In the genomic region with DNA sequence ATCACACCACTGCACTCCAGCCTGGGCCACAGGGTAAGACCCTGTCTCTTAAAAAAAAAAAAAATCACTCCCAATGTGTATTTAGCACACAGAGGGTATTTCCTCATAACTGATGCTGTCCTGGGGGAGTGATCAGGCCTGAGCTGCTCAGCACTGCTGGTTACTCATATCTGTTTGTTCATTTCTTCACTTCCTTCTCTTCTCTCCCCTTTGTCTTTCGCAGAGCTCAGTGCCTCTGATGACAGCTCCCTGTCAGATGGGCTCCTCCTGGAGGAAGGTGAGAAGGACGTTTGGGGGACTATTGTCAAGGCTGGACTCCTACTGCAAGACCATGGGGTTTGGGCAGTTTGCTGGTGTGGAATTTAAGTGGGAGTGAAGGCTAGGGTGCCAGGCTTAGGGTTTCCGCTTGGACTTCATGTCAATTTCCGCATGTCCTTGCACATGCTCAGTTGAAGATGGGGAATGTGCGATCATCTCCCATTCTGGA, we compare ENCODE assay signal across 10 cellular contexts. TPM values are rescaled to one million over a fixed set of nuclear protein-coding genes. Genes with fewer than 3 reads are reported as not detected.
A peak's percentile ranks its signal among the peaks of the same experiment; 100 is the strongest.
DNase-seq lines count a peak whose midpoint lies in the region; ATAC-seq, FAIRE-seq and TF ChIP-seq lines count a peak whose summit lies in the region.
"Had no signal": no experiment of that assay in that cellular context is flagged by ENCODE, and none has a peak within 500 bp of the region (broad histone marks: within the 10 kb centered on the region; RNA-seq: fewer than 3 reads in every experiment).

No MANE protein-coding gene starts in this region.

- peak; percentile 57 for DNase-seq in GM19238 (ENCODE audit: insufficient read length, low spot score)
- DNase-seq in PC-3: peak; percentile 65
- DNase-seq in small intestine: no peak
- no peak for DNase-seq in smooth muscle cell (lab: John Stamatoyannopoulos, UW; ENCODE audit: unreplicated experiment)
- DNase-seq in activated T-cell treated with anti-CD3 and anti-CD28 coated beads for 4 hours: no peak
- DNase-seq in activated effector memory CD4-positive, alpha-beta T cell treated with Interleukin-2 at 50 U/mL for 16 hours: no peak
- DNase-seq: body of pancreas, HFFc6, SW 1271 had no signal

- H3K4me3 ChIP-seq in PC-3 (ENCODE audit: low read length): no peak overlapping the region
- H3K4me3 ChIP-seq in small intestine (ENCODE audit: low read depth in 1 of 2, low read length in 2 of 2): no peak overlapping the region
- H3K4me3 ChIP-seq in smooth muscle cell: no peak overlapping the region
- H3K4me3 ChIP-seq: body of pancreas had no signal

- intact Hi-C loops in PC-3 (cut with micrococcal nuclease): no loop called here

- no peaks in the 10 kb centered on the region for H3K9me3 ChIP-seq in PC-3 (ENCODE audit: low read length)
- no peaks in the 10 kb centered on the region for H3K9me3 ChIP-seq in small intestine (ENCODE audit: control insufficient read depth, low read depth)
- H3K9me3 ChIP-seq in smooth muscle cell (replicated peaks; ENCODE audit: low read depth): no peaks in the 10 kb centered on the region
- H3K9me3 ChIP-seq: body of pancreas had no signal

- H3K27ac ChIP-seq in PC-3 (ENCODE audit: low read length): 0 out of 2 replicates have a peak overlapping the region, but pooled peaks have one; percentile 0
- peak overlapping the region; percentile 87 to 95 for H3K27ac ChIP-seq in small intestine (ENCODE audit: low read depth in 1 of 2, low read length in 1 of 2)
- no peak overlapping the region for H3K27ac ChIP-seq in smooth muscle cell (ENCODE audit: low read depth)
- H3K27ac ChIP-seq: body of pancreas had no signal

- CTCF ChIA-PET in PC-3 (lab: Charles Lee): interaction anchor here (0.5 to 1.2 kb wide), 4 partner anchors 11 to 286 kb away, joined by 3 to 6 read pairs (median 4); no protein-coding TSS in a partner anchor

- H3K36me3 ChIP-seq in PC-3 (ENCODE audit: low read depth, low read length) (peaks cover 76% of the 10 kb centered on the region), small intestine (ENCODE audit: control insufficient read depth in 2 of 2, insufficient read depth in 2 of 2, low read length in 2 of 2) (peaks cover 4 to 16% of the 10 kb centered on the region in 2 donors), smooth muscle cell (ENCODE audit: low read depth) (peaks cover 6% of the 10 kb centered on the region)

- no peak overlapping the region for H3K9ac ChIP-seq in PC-3 (ENCODE audit: low read length)
- no peak overlapping the region for H3K9ac ChIP-seq in smooth muscle cell (ENCODE audit: low read depth)

- POLR2A ChIA-PET in PC-3 (lab: Charles Lee; ENCODE audit: unreplicated experiment): interaction anchor here (0.5 to 1.2 kb wide), 3 partner anchors 11 to 1161 kb away, joined by 5 to 10 read pairs (median 9); no protein-coding TSS in a partner anchor

- H3K79me2 ChIP-seq in PC-3 (ENCODE audit: low read length) (no peaks in the 10 kb centered on the region), smooth muscle cell (ENCODE audit: low read depth) (no peaks in the 10 kb centered on the region)

- H3F3A ChIP-seq in PC-3 (ENCODE audit: low read length, unreplicated experiment) (no peaks in the 10 kb centered on the region), smooth muscle cell (ENCODE audit: low read depth) (no peaks in the 10 kb centered on the region)

- H2AFZ ChIP-seq in PC-3 (ENCODE audit: low read length): no peak overlapping the region
- H2AFZ ChIP-seq in smooth muscle cell (ENCODE audit: low read depth): no peak overlapping the region

- H3K4me1 ChIP-seq in PC-3 (ENCODE audit: insufficient read depth, low read length) (peaks cover 18% of the 10 kb centered on the region), small intestine (ENCODE audit: control insufficient read depth in 2 of 2, insufficient read depth in 1 of 2, low read depth in 1 of 2, low read length in 1 of 2) (peaks cover 8 to 11% of the 10 kb centered on the region in 2 donors), smooth muscle cell (ENCODE audit: low read depth) (no peaks in the 10 kb centered on the region)

- H3K27me3 ChIP-seq in PC-3 (ENCODE audit: low read length): no peaks in the 10 kb centered on the region
- no peaks in the 10 kb centered on the region for H3K27me3 ChIP-seq in small intestine (ENCODE audit: control insufficient read depth in 2 of 2, insufficient read depth in 2 of 2, low read length in 2 of 2)
- no peaks in the 10 kb centered on the region for H3K27me3 ChIP-seq in smooth muscle cell (ENCODE audit: low read depth)
- H3K27me3 ChIP-seq: body of pancreas had no signal

- ATAC-seq in HG02943 (IDR thresholded peaks at IDR 0.05; ENCODE audit: low read depth, unreplicated experiment) (peak; percentile 48), PC-3 (peak; percentile 62)
- ATAC-seq: body of pancreas had no signal

- H4K20me1 ChIP-seq in PC-3 (ENCODE audit: low read length): no peaks in the 10 kb centered on the region
- H4K20me1 ChIP-seq in smooth muscle cell (ENCODE audit: low read depth): no peaks in the 10 kb centered on the region

- BruUV-seq in PC-3 (replicated peaks; lab: Mats Ljungman, UMichigan): no TSS peak

- TF ChIP-seq CTCF in PC-3 (conservative IDR thresholded peaks at IDR 0.05; ENCODE audit: low read depth, low read length) (no peak; the same call in 1 of the 2 replicates), smooth muscle cell (IDR thresholded peaks at IDR 0.05; ENCODE audit: borderline replicate concordance, insufficient read depth, poor library complexity, severe bottlenecking) (no peak)

- FAIRE-seq in small intestine (lab: Jason Lieb, UNC): no peak

- no peaks in the 10 kb centered on the region for H3K9me2 ChIP-seq in PC-3 (replicated peaks; ENCODE audit: low read length)

- H3K4me2 ChIP-seq in PC-3 (ENCODE audit: low read length) (no peak overlapping the region), smooth muscle cell (no peak overlapping the region)

- WGBS in small intestine, 3 donors: 40 to 70% (median 48%) methylated on average over 5 of the region's 5 CpGs
- 93% methylated on average over 5 of the region's 5 CpGs for WGBS in smooth muscle cell (ENCODE audit: low lambda C conversion rate)

RNA-seq across cellular contexts. Expression of gene INAVA, which starts 13.0 kb away (rescaled TPM):
- total RNA-seq in PC-3 (2014; rRNA removed) (102 and 128 TPM in 2 replicates), smooth muscle cell (9.5 and 16.9 TPM in 2 replicates)
- polyA plus RNA-seq in small intestine (100 to 1,000 TPM in 2 of 3 donors, 10 to 100 TPM in 1; 58.7 to 192 (median 165) TPM), smooth muscle cell (10.1 and 14.9 TPM in 2 replicates)
- total RNA-seq: HFFc6 had no signal

RNA-seq across cellular contexts. Expression of gene GPR25, which starts 34.9 kb away (rescaled TPM):
- total RNA-seq in PC-3 (2014; rRNA removed): not detected in 2 replicates
- polyA plus RNA-seq in small intestine: under 1 TPM in 1 of 3 donors, not detected in 2; 0.07 TPM
- not detected in 2 replicates for total RNA-seq in smooth muscle cell
- polyA plus RNA-seq in smooth muscle cell: not detected in 2 replicates
- total RNA-seq: HFFc6 had no signal

Comparison
In these comparisons a context has a peak if more than half of its experiments do, and no peak if none do; other contexts are left out.
1. DNase-seq: peak in GM19238 (single experiment) and PC-3 (single experiment); none in small intestine (single experiment), smooth muscle cell (single experiment), activated T-cell treated with anti-CD3 and anti-CD28 coated beads for 4 hours (single experiment) and activated effector memory CD4-positive, alpha-beta T cell treated with Interleukin-2 at 50 U/mL for 16 hours (single experiment).